ENCODE assay signal across 1 cellular context in the genomic region with DNA sequence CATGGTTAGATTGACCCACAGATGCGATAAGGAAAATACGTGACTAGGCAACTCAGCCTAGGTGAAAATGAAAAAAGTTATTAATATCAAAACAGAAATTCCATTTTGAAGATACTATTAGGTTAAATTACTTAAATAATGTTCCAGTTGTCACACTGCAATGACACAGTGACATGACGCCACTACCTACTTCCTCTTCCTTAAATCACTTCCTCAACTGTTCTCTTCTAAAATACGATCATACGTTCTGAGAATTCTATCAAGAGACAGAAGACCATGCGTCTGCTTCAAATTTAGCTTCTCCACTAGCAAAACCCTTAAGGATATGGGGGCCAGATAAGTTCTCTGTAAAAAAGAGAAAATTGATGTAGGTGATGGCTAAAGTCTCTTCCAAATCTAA.
TF ChIP-seq lines count a peak whose summit lies in the region.

No MANE protein-coding gene starts in this region.

TF ChIP-seq in K562, 482 proteins besides CTCF, POLR2A, EP300 and RAD21 (continued from another document):
- TF ChIP-seq, protein P1, sequence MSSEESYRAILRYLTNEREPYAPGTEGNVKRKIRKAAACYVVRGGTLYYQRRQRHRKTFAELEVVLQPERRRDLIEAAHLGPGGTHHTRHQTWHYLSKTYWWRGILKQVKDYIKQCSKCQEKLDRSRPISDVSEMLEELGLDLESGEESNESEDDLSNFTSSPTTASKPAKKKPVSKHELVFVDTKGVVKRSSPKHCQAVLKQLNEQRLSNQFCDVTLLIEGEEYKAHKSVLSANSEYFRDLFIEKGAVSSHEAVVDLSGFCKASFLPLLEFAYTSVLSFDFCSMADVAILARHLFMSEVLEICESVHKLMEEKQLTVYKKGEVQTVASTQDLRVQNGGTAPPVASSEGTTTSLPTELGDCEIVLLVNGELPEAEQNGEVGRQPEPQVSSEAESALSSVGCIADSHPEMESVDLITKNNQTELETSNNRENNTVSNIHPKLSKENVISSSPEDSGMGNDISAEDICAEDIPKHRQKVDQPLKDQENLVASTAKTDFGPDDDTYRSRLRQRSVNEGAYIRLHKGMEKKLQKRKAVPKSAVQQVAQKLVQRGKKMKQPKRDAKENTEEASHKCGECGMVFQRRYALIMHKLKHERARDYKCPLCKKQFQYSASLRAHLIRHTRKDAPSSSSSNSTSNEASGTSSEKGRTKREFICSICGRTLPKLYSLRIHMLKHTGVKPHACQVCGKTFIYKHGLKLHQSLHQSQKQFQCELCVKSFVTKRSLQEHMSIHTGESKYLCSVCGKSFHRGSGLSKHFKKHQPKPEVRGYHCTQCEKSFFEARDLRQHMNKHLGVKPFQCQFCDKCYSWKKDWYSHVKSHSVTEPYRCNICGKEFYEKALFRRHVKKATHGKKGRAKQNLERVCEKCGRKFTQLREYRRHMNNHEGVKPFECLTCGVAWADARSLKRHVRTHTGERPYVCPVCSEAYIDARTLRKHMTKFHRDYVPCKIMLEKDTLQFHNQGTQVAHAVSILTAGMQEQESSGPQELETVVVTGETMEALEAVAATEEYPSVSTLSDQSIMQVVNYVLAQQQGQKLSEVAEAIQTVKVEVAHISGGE (CRISPR knock-in tag; IDR thresholded peaks at IDR 0.05) = no peak
- TF ChIP-seq ZNF766 (CRISPR knock-in tag; conservative IDR thresholded peaks at IDR 0.05) (no peak), ZNF707 (CRISPR knock-in tag; conservative IDR thresholded peaks at IDR 0.05) (no peak), NFIC (IDR thresholded peaks at IDR 0.05) (no peak), ZNF57 (CRISPR knock-in tag; IDR thresholded peaks at IDR 0.05) (no peak)
- TF ChIP-seq, protein P2, sequence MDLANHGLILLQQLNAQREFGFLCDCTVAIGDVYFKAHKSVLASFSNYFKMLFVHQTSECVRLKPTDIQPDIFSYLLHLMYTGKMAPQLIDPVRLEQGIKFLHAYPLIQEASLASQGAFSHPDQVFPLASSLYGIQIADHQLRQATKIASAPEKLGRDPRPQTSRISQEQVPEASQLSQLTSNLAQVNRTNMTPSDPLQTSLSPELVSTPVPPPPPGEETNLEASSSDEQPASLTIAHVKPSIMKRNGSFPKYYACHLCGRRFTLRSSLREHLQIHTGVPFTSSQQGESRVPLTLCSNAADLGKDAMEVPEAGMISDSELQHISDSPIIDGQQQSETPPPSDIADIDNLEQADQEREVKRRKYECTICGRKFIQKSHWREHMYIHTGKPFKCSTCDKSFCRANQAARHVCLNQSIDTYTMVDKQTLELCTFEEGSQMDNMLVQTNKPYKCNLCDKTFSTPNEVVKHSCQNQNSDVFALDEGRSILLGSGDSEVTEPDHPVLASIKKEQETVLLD (IDR thresholded peaks at IDR 0.05) = no peak
